1 cellular context compared by ENCODE assay signal in genomic region chr16:20674684-20675487, GRCh38.
TF ChIP-seq lines count a peak whose summit lies in the region.

No MANE protein-coding gene starts in this region.

TF ChIP-seq in HepG2, 621 proteins besides CTCF, POLR2A, EP300 and RAD21 (continued from another document and continues in another):
- TF ChIP-seq, protein P1, sequence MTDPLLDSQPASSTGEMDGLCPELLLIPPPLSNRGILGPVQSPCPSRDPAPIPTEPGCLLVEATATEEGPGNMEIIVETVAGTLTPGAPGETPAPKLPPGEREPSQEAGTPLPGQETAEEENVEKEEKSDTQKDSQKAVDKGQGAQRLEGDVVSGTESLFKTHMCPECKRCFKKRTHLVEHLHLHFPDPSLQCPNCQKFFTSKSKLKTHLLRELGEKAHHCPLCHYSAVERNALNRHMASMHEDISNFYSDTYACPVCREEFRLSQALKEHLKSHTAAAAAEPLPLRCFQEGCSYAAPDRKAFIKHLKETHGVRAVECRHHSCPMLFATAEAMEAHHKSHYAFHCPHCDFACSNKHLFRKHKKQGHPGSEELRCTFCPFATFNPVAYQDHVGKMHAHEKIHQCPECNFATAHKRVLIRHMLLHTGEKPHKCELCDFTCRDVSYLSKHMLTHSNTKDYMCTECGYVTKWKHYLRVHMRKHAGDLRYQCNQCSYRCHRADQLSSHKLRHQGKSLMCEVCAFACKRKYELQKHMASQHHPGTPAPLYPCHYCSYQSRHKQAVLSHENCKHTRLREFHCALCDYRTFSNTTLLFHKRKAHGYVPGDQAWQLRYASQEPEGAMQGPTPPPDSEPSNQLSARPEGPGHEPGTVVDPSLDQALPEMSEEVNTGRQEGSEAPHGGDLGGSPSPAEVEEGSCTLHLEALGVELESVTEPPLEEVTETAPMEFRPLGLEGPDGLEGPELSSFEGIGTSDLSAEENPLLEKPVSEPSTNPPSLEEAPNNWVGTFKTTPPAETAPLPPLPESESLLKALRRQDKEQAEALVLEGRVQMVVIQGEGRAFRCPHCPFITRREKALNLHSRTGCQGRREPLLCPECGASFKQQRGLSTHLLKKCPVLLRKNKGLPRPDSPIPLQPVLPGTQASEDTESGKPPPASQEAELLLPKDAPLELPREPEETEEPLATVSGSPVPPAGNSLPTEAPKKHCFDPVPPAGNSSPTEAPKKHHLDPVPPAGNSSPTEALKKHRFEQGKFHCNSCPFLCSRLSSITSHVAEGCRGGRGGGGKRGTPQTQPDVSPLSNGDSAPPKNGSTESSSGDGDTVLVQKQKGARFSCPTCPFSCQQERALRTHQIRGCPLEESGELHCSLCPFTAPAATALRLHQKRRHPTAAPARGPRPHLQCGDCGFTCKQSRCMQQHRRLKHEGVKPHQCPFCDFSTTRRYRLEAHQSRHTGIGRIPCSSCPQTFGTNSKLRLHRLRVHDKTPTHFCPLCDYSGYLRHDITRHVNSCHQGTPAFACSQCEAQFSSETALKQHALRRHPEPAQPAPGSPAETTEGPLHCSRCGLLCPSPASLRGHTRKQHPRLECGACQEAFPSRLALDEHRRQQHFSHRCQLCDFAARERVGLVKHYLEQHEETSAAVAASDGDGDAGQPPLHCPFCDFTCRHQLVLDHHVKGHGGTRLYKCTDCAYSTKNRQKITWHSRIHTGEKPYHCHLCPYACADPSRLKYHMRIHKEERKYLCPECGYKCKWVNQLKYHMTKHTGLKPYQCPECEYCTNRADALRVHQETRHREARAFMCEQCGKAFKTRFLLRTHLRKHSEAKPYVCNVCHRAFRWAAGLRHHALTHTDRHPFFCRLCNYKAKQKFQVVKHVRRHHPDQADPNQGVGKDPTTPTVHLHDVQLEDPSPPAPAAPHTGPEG (CRISPR knock-in tag; IDR thresholded peaks at IDR 0.05), result no peak; the same call in 1 of the 2 replicates
- TF ChIP-seq ZFAT (CRISPR knock-in tag; conservative IDR thresholded peaks at IDR 0.05), result no peak
- TF ChIP-seq ZFP36 (IDR thresholded peaks at IDR 0.05; ENCODE audit: borderline replicate concordance, low read depth, low read length, partially characterized antibody), result no peak
- no peak for TF ChIP-seq SMARCE1 (IDR thresholded peaks at IDR 0.05; ENCODE audit: borderline replicate concordance)
- TF ChIP-seq HMG20A (CRISPR knock-in tag; IDR thresholded peaks at IDR 0.05; ENCODE audit: borderline replicate concordance), result no peak
- TF ChIP-seq TRAFD1 (CRISPR knock-in tag; IDR thresholded peaks at IDR 0.05; ENCODE audit: borderline replicate concordance), result no peak
- peak; percentile 83; the same call in 1 of the 2 replicates for TF ChIP-seq ZNF253 (CRISPR knock-in tag; IDR thresholded peaks at IDR 0.05; ENCODE audit: borderline replicate concordance)
- peak; percentile 62; the same call in 1 of the 2 replicates for TF ChIP-seq HES4 (CRISPR knock-in tag; IDR thresholded peaks at IDR 0.05; ENCODE audit: borderline replicate concordance)
- TF ChIP-seq, protein P2, sequence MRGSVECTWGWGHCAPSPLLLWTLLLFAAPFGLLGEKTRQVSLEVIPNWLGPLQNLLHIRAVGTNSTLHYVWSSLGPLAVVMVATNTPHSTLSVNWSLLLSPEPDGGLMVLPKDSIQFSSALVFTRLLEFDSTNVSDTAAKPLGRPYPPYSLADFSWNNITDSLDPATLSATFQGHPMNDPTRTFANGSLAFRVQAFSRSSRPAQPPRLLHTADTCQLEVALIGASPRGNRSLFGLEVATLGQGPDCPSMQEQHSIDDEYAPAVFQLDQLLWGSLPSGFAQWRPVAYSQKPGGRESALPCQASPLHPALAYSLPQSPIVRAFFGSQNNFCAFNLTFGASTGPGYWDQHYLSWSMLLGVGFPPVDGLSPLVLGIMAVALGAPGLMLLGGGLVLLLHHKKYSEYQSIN (CRISPR knock-in tag; IDR thresholded peaks at IDR 0.05; ENCODE audit: borderline replicate concordance), result no peak
- no peak for TF ChIP-seq FOXK1 (CRISPR knock-in tag; IDR thresholded peaks at IDR 0.05; ENCODE audit: borderline replicate concordance, low read depth)
- TF ChIP-seq CEBPG (CRISPR knock-in tag; IDR thresholded peaks at IDR 0.05), result no peak; the same call in 1 of the 2 replicates
- TF ChIP-seq ZNF629 (CRISPR knock-in tag; conservative IDR thresholded peaks at IDR 0.05), result no peak; the same call in 1 of the 2 replicates
- no peak for TF ChIP-seq KLF9 (CRISPR knock-in tag; IDR thresholded peaks at IDR 0.05; ENCODE audit: low read depth)
- TF ChIP-seq FOXP4 (CRISPR knock-in tag; IDR thresholded peaks at IDR 0.05), result no peak
- TF ChIP-seq ZNF576 (CRISPR knock-in tag; IDR thresholded peaks at IDR 0.05), result peak; percentile 48; the same call in 1 of the 2 replicates
- no peak for TF ChIP-seq ZNF589 (CRISPR knock-in tag; conservative IDR thresholded peaks at IDR 0.05)
- no peak for TF ChIP-seq ZBTB8A (CRISPR knock-in tag; IDR thresholded peaks at IDR 0.05; ENCODE audit: borderline replicate concordance, low read depth)
- TF ChIP-seq, protein P3, sequence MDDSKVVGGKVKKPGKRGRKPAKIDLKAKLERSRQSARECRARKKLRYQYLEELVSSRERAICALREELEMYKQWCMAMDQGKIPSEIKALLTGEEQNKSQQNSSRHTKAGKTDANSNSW (CRISPR knock-in tag; IDR thresholded peaks at IDR 0.05; ENCODE audit: borderline replicate concordance), result no peak
- TF ChIP-seq E2F5 (CRISPR knock-in tag; conservative IDR thresholded peaks at IDR 0.05), result no peak
- TF ChIP-seq ZBTB42 (CRISPR knock-in tag; IDR thresholded peaks at IDR 0.05), result no peak
- no peak for TF ChIP-seq ZNF280D (CRISPR knock-in tag; IDR thresholded peaks at IDR 0.05)
- peak; percentile 85 for TF ChIP-seq ZNF430 (CRISPR knock-in tag; IDR thresholded peaks at IDR 0.05)
- TF ChIP-seq NFYB (CRISPR knock-in tag; IDR thresholded peaks at IDR 0.05), result no peak
- TF ChIP-seq BORCS8-MEF2B (CRISPR knock-in tag; IDR thresholded peaks at IDR 0.05), result 0 out of 2 replicates have a peak, but pooled peaks have one; percentile 62
- TF ChIP-seq SPEN (CRISPR knock-in tag; IDR thresholded peaks at IDR 0.05; ENCODE audit: low read depth), result no peak; the same call in 1 of the 2 replicates
- TF ChIP-seq SETDB1 (CRISPR knock-in tag; IDR thresholded peaks at IDR 0.05; ENCODE audit: borderline replicate concordance), result no peak
- TF ChIP-seq FOSL1 (CRISPR knock-in tag; IDR thresholded peaks at IDR 0.05; ENCODE audit: borderline replicate concordance), result no peak
- peak; percentile 59; the same call in 1 of the 2 replicates for TF ChIP-seq FOXO1 (CRISPR knock-in tag; IDR thresholded peaks at IDR 0.05)
- no peak for TF ChIP-seq TCF7 (IDR thresholded peaks at IDR 0.05; ENCODE audit: low read depth)
- TF ChIP-seq ZNF597 (CRISPR knock-in tag; IDR thresholded peaks at IDR 0.05), result no peak
- TF ChIP-seq RBM39 (IDR thresholded peaks at IDR 0.05; ENCODE audit: low read depth, low read length, poor library complexity, severe bottlenecking), result no peak
- TF ChIP-seq LBX2 (CRISPR knock-in tag; IDR thresholded peaks at IDR 0.05; ENCODE audit: borderline replicate concordance), result no peak
- TF ChIP-seq AGO2 (optimal IDR thresholded peaks at IDR 0.05; ENCODE audit: low read depth, low read length), result no peak
- TF ChIP-seq ZNF569 (CRISPR knock-in tag; IDR thresholded peaks at IDR 0.05; ENCODE audit: borderline replicate concordance), result no peak
- TF ChIP-seq NFE2 (CRISPR knock-in tag; IDR thresholded peaks at IDR 0.05), result no peak
- no peak for TF ChIP-seq BRCA1 (CRISPR knock-in tag; IDR thresholded peaks at IDR 0.05)
- TF ChIP-seq ZNF546 (CRISPR knock-in tag; conservative IDR thresholded peaks at IDR 0.05), result no peak
- TF ChIP-seq MXI1 (IDR thresholded peaks at IDR 0.05; ENCODE audit: borderline replicate concordance, low read depth, low read length), result no peak
- peak; percentile 37 for TF ChIP-seq TGIF2 (CRISPR knock-in tag; IDR thresholded peaks at IDR 0.05)
- TF ChIP-seq CENPX (CRISPR knock-in tag; IDR thresholded peaks at IDR 0.05), result no peak
- no peak for TF ChIP-seq ZSCAN12 (CRISPR knock-in tag; IDR thresholded peaks at IDR 0.05)
- no peak; the same call in 1 of the 2 replicates for TF ChIP-seq RELA (CRISPR knock-in tag; IDR thresholded peaks at IDR 0.05)
- no peak for TF ChIP-seq ZNF639 (CRISPR knock-in tag; conservative IDR thresholded peaks at IDR 0.05)
- 0 out of 2 replicates have a peak, but pooled peaks have one; percentile 15 for TF ChIP-seq HHEX (CRISPR knock-in tag; IDR thresholded peaks at IDR 0.05)
- 0 out of 2 replicates have a peak, but pooled peaks have one; percentile 6 for TF ChIP-seq NR2C2 (CRISPR knock-in tag; IDR thresholded peaks at IDR 0.05; ENCODE audit: borderline replicate concordance)
